ENCODE assay signal across 1 cellular context in genomic region chr11:1178201-1178885, GRCh38.
TF ChIP-seq lines count a peak whose summit lies in the region.

No MANE protein-coding gene starts in this region.

TF ChIP-seq in HepG2, 621 proteins besides CTCF, POLR2A, EP300 and RAD21:
- TF ChIP-seq SIX4 (CRISPR knock-in tag; IDR thresholded peaks at IDR 0.05) (no peak), ZNF788 (CRISPR knock-in tag; IDR thresholded peaks at IDR 0.05; ENCODE audit: borderline replicate concordance) (no peak), HDAC2 (CRISPR knock-in tag; IDR thresholded peaks at IDR 0.05) (no peak), ZBTB42 (CRISPR knock-in tag; IDR thresholded peaks at IDR 0.05) (no peak), POGZ (CRISPR knock-in tag; IDR thresholded peaks at IDR 0.05) (no peak), ZNF891 (CRISPR knock-in tag; IDR thresholded peaks at IDR 0.05) (no peak), ZNF138 (CRISPR knock-in tag; IDR thresholded peaks at IDR 0.05; ENCODE audit: low read depth) (no peak), ZSCAN31 (CRISPR knock-in tag; IDR thresholded peaks at IDR 0.05; ENCODE audit: low read depth) (no peak), NR1H2 (CRISPR knock-in tag; IDR thresholded peaks at IDR 0.05; ENCODE audit: borderline replicate concordance, low read depth) (no peak), GABPA (IDR thresholded peaks at IDR 0.05; ENCODE audit: low read depth, low read length) (no peak), GABPA (CRISPR knock-in tag; IDR thresholded peaks at IDR 0.05; ENCODE audit: low read depth) (no peak), ZNF740 (CRISPR knock-in tag; IDR thresholded peaks at IDR 0.05) (no peak), ZNF136 (CRISPR knock-in tag; IDR thresholded peaks at IDR 0.05; ENCODE audit: low read depth) (no peak), ZFY (CRISPR knock-in tag; IDR thresholded peaks at IDR 0.05) (no peak), ZNF263 (CRISPR knock-in tag; IDR thresholded peaks at IDR 0.05) (no peak)
- TF ChIP-seq, protein P1, sequence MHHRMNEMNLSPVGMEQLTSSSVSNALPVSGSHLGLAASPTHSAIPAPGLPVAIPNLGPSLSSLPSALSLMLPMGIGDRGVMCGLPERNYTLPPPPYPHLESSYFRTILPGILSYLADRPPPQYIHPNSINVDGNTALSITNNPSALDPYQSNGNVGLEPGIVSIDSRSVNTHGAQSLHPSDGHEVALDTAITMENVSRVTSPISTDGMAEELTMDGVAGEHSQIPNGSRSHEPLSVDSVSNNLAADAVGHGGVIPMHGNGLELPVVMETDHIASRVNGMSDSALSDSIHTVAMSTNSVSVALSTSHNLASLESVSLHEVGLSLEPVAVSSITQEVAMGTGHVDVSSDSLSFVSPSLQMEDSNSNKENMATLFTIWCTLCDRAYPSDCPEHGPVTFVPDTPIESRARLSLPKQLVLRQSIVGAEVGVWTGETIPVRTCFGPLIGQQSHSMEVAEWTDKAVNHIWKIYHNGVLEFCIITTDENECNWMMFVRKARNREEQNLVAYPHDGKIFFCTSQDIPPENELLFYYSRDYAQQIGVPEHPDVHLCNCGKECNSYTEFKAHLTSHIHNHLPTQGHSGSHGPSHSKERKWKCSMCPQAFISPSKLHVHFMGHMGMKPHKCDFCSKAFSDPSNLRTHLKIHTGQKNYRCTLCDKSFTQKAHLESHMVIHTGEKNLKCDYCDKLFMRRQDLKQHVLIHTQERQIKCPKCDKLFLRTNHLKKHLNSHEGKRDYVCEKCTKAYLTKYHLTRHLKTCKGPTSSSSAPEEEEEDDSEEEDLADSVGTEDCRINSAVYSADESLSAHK (CRISPR knock-in tag; IDR thresholded peaks at IDR 0.05; ENCODE audit: borderline replicate concordance) = no peak
- TF ChIP-seq, protein P2, sequence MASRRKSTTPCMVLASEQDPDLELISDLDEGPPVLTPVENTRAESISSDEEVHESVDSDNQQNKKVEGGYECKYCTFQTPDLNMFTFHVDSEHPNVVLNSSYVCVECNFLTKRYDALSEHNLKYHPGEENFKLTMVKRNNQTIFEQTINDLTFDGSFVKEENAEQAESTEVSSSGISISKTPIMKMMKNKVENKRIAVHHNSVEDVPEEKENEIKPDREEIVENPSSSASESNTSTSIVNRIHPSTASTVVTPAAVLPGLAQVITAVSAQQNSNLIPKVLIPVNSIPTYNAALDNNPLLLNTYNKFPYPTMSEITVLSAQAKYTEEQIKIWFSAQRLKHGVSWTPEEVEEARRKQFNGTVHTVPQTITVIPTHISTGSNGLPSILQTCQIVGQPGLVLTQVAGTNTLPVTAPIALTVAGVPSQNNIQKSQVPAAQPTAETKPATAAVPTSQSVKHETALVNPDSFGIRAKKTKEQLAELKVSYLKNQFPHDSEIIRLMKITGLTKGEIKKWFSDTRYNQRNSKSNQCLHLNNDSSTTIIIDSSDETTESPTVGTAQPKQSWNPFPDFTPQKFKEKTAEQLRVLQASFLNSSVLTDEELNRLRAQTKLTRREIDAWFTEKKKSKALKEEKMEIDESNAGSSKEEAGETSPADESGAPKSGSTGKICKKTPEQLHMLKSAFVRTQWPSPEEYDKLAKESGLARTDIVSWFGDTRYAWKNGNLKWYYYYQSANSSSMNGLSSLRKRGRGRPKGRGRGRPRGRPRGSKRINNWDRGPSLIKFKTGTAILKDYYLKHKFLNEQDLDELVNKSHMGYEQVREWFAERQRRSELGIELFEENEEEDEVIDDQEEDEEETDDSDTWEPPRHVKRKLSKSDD (CRISPR knock-in tag; IDR thresholded peaks at IDR 0.05; ENCODE audit: low read depth) = no peak
- TF ChIP-seq, protein P3, sequence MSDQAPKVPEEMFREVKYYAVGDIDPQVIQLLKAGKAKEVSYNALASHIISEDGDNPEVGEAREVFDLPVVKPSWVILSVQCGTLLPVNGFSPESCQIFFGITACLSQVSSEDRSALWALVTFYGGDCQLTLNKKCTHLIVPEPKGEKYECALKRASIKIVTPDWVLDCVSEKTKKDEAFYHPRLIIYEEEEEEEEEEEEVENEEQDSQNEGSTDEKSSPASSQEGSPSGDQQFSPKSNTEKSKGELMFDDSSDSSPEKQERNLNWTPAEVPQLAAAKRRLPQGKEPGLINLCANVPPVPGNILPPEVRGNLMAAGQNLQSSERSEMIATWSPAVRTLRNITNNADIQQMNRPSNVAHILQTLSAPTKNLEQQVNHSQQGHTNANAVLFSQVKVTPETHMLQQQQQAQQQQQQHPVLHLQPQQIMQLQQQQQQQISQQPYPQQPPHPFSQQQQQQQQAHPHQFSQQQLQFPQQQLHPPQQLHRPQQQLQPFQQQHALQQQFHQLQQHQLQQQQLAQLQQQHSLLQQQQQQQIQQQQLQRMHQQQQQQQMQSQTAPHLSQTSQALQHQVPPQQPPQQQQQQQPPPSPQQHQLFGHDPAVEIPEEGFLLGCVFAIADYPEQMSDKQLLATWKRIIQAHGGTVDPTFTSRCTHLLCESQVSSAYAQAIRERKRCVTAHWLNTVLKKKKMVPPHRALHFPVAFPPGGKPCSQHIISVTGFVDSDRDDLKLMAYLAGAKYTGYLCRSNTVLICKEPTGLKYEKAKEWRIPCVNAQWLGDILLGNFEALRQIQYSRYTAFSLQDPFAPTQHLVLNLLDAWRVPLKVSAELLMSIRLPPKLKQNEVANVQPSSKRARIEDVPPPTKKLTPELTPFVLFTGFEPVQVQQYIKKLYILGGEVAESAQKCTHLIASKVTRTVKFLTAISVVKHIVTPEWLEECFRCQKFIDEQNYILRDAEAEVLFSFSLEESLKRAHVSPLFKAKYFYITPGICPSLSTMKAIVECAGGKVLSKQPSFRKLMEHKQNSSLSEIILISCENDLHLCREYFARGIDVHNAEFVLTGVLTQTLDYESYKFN (CRISPR knock-in tag; conservative IDR thresholded peaks at IDR 0.05) = no peak
- TF ChIP-seq, protein P4, sequence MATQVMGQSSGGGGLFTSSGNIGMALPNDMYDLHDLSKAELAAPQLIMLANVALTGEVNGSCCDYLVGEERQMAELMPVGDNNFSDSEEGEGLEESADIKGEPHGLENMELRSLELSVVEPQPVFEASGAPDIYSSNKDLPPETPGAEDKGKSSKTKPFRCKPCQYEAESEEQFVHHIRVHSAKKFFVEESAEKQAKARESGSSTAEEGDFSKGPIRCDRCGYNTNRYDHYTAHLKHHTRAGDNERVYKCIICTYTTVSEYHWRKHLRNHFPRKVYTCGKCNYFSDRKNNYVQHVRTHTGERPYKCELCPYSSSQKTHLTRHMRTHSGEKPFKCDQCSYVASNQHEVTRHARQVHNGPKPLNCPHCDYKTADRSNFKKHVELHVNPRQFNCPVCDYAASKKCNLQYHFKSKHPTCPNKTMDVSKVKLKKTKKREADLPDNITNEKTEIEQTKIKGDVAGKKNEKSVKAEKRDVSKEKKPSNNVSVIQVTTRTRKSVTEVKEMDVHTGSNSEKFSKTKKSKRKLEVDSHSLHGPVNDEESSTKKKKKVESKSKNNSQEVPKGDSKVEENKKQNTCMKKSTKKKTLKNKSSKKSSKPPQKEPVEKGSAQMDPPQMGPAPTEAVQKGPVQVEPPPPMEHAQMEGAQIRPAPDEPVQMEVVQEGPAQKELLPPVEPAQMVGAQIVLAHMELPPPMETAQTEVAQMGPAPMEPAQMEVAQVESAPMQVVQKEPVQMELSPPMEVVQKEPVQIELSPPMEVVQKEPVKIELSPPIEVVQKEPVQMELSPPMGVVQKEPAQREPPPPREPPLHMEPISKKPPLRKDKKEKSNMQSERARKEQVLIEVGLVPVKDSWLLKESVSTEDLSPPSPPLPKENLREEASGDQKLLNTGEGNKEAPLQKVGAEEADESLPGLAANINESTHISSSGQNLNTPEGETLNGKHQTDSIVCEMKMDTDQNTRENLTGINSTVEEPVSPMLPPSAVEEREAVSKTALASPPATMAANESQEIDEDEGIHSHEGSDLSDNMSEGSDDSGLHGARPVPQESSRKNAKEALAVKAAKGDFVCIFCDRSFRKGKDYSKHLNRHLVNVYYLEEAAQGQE (IDR thresholded peaks at IDR 0.05; ENCODE audit: borderline replicate concordance in 1 of 2, low read depth in 1 of 2, low read length in 2 of 2) = no peak
